Comparison of ENCODE assay signal across 8 cellular contexts in the genomic region with DNA sequence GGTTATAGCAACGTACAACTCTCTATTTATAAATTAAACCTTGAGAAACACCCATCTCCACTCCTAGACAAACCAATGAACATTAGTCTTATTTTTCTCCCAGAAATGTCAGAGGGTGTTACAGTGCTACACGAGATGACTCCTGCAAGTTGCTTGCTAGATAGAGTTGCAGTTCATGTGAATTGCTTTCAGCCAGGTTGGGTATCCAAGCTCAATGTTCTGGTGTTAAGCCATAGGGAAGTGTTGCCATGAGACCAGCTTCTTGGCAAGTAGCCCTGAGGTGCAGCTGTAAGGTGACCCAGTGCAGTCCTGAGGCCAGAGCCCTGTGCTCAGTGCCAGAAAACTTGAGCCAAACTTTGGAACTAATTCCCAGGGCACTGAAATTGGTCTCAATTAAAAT. TPM values are rescaled to one million over a fixed set of nuclear protein-coding genes. Genes with fewer than 3 reads are reported as not detected.
DNase-seq lines count a peak whose midpoint lies in the region; ATAC-seq and TF ChIP-seq lines count a peak whose summit lies in the region.

No MANE protein-coding gene starts in this region.

- no peaks in the 10 kb centered on the region for H3K27me3 Mint-ChIP-seq in endothelial cell (ENCODE audit: unreplicated experiment)
- no peaks in the 10 kb centered on the region for H3K27me3 Mint-ChIP-seq in activated T-cell treated with anti-CD3 and anti-CD28 coated beads, Interleukin-2, amount 50 U/mL, for 24 hours

- peaks cover 18% of the 10 kb centered on the region for H3K4me1 Mint-ChIP-seq in endothelial cell (ENCODE audit: unreplicated experiment)
- H3K4me1 Mint-ChIP-seq in activated T-cell treated with anti-CD3 and anti-CD28 coated beads, Interleukin-2, amount 50 U/mL, for 24 hours (ENCODE audit: low read depth) = peaks cover 42% of the 10 kb centered on the region

- no peak for TF ChIP-seq POLR2A in NB4 (IDR thresholded peaks at IDR 0.05; ENCODE audit: extremely low read depth, insufficient read length)

- H3K4me3 ChIP-seq in NB4 (ENCODE audit: low read depth, low read length) = no peak overlapping the region
- no peak overlapping the region for H3K4me3 ChIP-seq in astrocyte of the cerebellum (ENCODE audit: low read depth, low read length)

- in situ Hi-C loops in astrocyte of the cerebellum (cut with HindIII; ENCODE audit: low sequenced_read_pairs) = no loop called here

- no peak for TF ChIP-seq CTCF in NB4 (IDR thresholded peaks at IDR 0.05; ENCODE audit: low read depth, low read length)
- no peak for TF ChIP-seq CTCF in astrocyte of the cerebellum (IDR thresholded peaks at IDR 0.05; ENCODE audit: low read depth, low read length, missing control alignments)
- no peak for TF ChIP-seq CTCF in endothelial cell (IDR thresholded peaks at IDR 0.05; ENCODE audit: unreplicated experiment)

- no peaks in the 10 kb centered on the region for H3K36me3 Mint-ChIP-seq in endothelial cell (ENCODE audit: low read depth, unreplicated experiment)
- no peaks in the 10 kb centered on the region for H3K36me3 Mint-ChIP-seq in activated T-cell treated with anti-CD3 and anti-CD28 coated beads, Interleukin-2, amount 50 U/mL, for 24 hours (ENCODE audit: low read depth)

- H3K9me3 Mint-ChIP-seq in endothelial cell (ENCODE audit: unreplicated experiment) = no peaks in the 10 kb centered on the region
- H3K9me3 Mint-ChIP-seq in activated T-cell treated with anti-CD3 and anti-CD28 coated beads, Interleukin-2, amount 50 U/mL, for 24 hours = no peaks in the 10 kb centered on the region

- ATAC-seq in HG03469 (IDR thresholded peaks at IDR 0.05; ENCODE audit: unreplicated experiment) = no peak

- H3K27ac Mint-ChIP-seq in endothelial cell (ENCODE audit: unreplicated experiment) = no peak overlapping the region
- H3K27ac Mint-ChIP-seq in activated T-cell treated with anti-CD3 and anti-CD28 coated beads, Interleukin-2, amount 50 U/mL, for 24 hours = no peak overlapping the region

- peak; percentile 23 for DNase-seq in COLO668 (lab: John Stamatoyannopoulos, UW; ENCODE audit: unreplicated experiment)
- peak; percentile 61 for DNase-seq in NB4 (ENCODE audit: low read depth)
- DNase-seq in astrocyte of the cerebellum (ENCODE audit: low read depth) = peak; percentile 33
- DNase-seq in lung microvascular endothelial cell (ENCODE audit: low read depth in 2 of 2) = peak; percentile 92 to 96
- no peak for DNase-seq in endothelial cell (ENCODE audit: low spot score)
- DNase-seq in activated T-cell treated with anti-CD3 and anti-CD28 coated beads, Interleukin-2, amount 50 U/mL, for 24 hours = no peak
- DNase-seq in HuH-7 (ENCODE audit: low spot score) = no peak

- H3K4me3 Mint-ChIP-seq in endothelial cell (ENCODE audit: unreplicated experiment) = no peak overlapping the region
- H3K4me3 Mint-ChIP-seq in activated T-cell treated with anti-CD3 and anti-CD28 coated beads, Interleukin-2, amount 50 U/mL, for 24 hours = no peak overlapping the region

RNA-seq across cellular contexts. Expression of gene REV3L, which starts 51.3 kb away (rescaled TPM):
- total RNA-seq in lung microvascular endothelial cell (17.0 and 18.8 TPM in 2 replicates), endothelial cell (ENCODE audit: unreplicated experiment) (19.7 TPM)

Comparison
In these comparisons a context has a peak if more than half of its experiments do, and no peak if none do; other contexts are left out.
1. DNase-seq: peak in COLO668 (single experiment), NB4 (single experiment), astrocyte of the cerebellum (single experiment) and lung microvascular endothelial cell (2 of 2); none in endothelial cell (single experiment), activated T-cell treated with anti-CD3 and anti-CD28 coated beads, Interleukin-2, amount 50 U/mL, for 24 hours (single experiment) and HuH-7 (single experiment).